ENCODE assay signal across 1 cellular context in genomic region chr2:215269397-215270117, GRCh38.
A peak's percentile ranks its signal among the peaks of the same experiment; 100 is the strongest.
TF ChIP-seq lines count a peak whose summit lies in the region.

No MANE protein-coding gene starts in this region.

TF ChIP-seq in K562, 482 proteins besides CTCF, POLR2A, EP300 and RAD21 (continued from another document):
- TF ChIP-seq MEIS2 (IDR thresholded peaks at IDR 0.05; ENCODE audit: partially characterized antibody) (no peak), BRD9 (IDR thresholded peaks at IDR 0.05; ENCODE audit: low read depth, partially characterized antibody) (peak; percentile 83), MEF2A (IDR thresholded peaks at IDR 0.05; ENCODE audit: control insufficient read depth, low read depth, low read length) (no peak), MAFK (IDR thresholded peaks at IDR 0.05; ENCODE audit: low read length) (peak; percentile 87), TAF15 (IDR thresholded peaks at IDR 0.05; ENCODE audit: low read depth, low read length) (no peak), JUN (IDR thresholded peaks at IDR 0.05; ENCODE audit: borderline replicate concordance, low read depth, low read length) (no peak), JUN (CRISPR knock-in tag; IDR thresholded peaks at IDR 0.05; ENCODE audit: borderline replicate concordance) (no peak), MECOM (CRISPR knock-in tag; IDR thresholded peaks at IDR 0.05) (no peak)
- TF ChIP-seq, protein P1, sequence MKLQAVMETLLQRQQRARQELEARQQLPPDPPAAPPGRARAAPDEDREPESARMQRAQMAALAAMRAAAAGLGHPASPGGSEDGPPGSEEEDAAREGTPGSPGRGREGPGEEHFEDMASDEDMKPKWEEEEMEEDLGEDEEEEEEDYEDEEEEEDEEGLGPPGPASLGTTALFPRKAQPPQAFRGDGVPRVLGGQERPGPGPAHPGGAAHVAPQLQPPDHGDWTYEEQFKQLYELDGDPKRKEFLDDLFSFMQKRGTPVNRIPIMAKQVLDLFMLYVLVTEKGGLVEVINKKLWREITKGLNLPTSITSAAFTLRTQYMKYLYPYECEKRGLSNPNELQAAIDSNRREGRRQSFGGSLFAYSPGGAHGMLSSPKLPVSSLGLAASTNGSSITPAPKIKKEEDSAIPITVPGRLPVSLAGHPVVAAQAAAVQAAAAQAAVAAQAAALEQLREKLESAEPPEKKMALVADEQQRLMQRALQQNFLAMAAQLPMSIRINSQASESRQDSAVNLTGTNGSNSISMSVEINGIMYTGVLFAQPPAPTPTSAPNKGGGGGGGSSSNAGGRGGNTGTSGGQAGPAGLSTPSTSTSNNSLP (IDR thresholded peaks at IDR 0.05; ENCODE audit: borderline replicate concordance, low read depth, low read length) = 0 out of 2 replicates have a peak, but pooled peaks have one; percentile 21
- TF ChIP-seq, protein P2, sequence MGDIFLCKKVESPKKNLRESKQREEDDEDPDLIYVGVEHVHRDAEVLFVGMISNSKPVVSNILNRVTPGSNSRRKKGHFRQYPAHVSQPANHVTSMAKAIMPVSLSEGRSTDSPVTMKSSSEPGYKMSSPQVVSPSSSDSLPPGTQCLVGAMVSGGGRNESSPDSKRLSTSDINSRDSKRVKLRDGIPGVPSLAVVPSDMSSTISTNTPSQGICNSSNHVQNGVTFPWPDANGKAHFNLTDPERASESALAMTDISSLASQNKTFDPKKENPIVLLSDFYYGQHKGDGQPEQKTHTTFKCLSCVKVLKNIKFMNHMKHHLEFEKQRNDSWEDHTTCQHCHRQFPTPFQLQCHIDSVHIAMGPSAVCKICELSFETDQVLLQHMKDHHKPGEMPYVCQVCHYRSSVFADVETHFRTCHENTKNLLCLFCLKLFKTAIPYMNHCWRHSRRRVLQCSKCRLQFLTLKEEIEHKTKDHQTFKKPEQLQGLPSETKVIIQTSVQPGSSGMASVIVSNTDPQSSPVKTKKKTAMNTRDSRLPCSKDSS (IDR thresholded peaks at IDR 0.05; ENCODE audit: low read depth, partially characterized antibody) = no peak
